In the genomic region with DNA sequence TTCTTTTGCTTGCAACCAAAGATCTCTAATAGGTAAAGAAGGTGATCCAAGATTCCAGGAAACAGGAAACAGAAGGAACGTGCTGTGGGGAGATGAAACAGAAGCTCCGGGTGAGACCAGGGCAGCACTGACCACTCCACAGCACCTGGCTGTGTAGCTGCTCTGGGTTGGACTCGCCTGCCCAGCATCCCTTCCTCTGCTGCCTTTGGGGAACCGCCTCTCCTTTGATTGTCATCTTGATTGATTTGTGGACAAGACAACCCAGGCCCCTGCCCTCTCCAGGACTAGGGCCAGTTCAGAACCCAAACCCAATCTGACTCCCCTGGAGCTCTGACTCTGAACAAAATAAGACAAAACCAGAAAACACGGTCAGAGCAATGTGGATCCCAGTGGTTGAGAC, we compare ENCODE assay signal across 2 cellular contexts.
TF ChIP-seq lines count a peak whose summit lies in the region.

No MANE protein-coding gene starts in this region.

TF ChIP-seq in H1, 55 proteins besides CTCF, POLR2A, EP300 and RAD21:
- TF ChIP-seq CBX8 (IDR thresholded peaks at IDR 0.05; ENCODE audit: borderline replicate concordance, low read depth, low read length) (no peak), EGR1 (IDR thresholded peaks at IDR 0.05; ENCODE audit: borderline replicate concordance, low read depth, low read length) (no peak), PHF8 (conservative IDR thresholded peaks at IDR 0.05; ENCODE audit: low read depth, low read length) (no peak), RBBP5 (IDR thresholded peaks at IDR 0.05; ENCODE audit: borderline replicate concordance, low read depth, low read length) (no peak), JUND (IDR thresholded peaks at IDR 0.05; ENCODE audit: low read length) (no peak), TCF12 (IDR thresholded peaks at IDR 0.05; ENCODE audit: low read depth, low read length) (no peak)
- TF ChIP-seq, protein P1, sequence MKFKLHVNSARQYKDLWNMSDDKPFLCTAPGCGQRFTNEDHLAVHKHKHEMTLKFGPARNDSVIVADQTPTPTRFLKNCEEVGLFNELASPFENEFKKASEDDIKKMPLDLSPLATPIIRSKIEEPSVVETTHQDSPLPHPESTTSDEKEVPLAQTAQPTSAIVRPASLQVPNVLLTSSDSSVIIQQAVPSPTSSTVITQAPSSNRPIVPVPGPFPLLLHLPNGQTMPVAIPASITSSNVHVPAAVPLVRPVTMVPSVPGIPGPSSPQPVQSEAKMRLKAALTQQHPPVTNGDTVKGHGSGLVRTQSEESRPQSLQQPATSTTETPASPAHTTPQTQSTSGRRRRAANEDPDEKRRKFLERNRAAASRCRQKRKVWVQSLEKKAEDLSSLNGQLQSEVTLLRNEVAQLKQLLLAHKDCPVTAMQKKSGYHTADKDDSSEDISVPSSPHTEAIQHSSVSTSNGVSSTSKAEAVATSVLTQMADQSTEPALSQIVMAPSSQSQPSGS (IDR thresholded peaks at IDR 0.05; ENCODE audit: low read length): no peak

TF ChIP-seq in SK-N-SH treated with all-trans-retinoic acid at 6 μM for 48 hours, 23 proteins besides CTCF, POLR2A, EP300 and RAD21:
- TF ChIP-seq ZNF70 (CRISPR knock-in tag; IDR thresholded peaks at IDR 0.05) (no peak), ISL1 (CRISPR knock-in tag; IDR thresholded peaks at IDR 0.05) (no peak), SNAI2 (CRISPR knock-in tag; IDR thresholded peaks at IDR 0.05) (no peak), RARB (CRISPR knock-in tag; IDR thresholded peaks at IDR 0.05) (no peak), ZNF565 (CRISPR knock-in tag; conservative IDR thresholded peaks at IDR 0.05; ENCODE audit: low read depth) (no peak), ZFP30 (CRISPR knock-in tag; IDR thresholded peaks at IDR 0.05) (no peak)
TF ChIP-seq in SK-N-SH treated with all-trans-retinoic acid at 6 μM for 48 hours: peak in this region for 0.
